1 cellular context compared by ENCODE assay signal in genomic region chr4:39641451-39641850, GRCh38.
TF ChIP-seq lines count a peak whose summit lies in the region.

No MANE protein-coding gene starts in this region.

TF ChIP-seq in HepG2, 621 proteins besides CTCF, POLR2A, EP300 and RAD21:
- TF ChIP-seq ZNF18 (CRISPR knock-in tag; IDR thresholded peaks at IDR 0.05; ENCODE audit: insufficient replicate concordance) = no peak
- no peak for TF ChIP-seq ZNF317 (CRISPR knock-in tag; IDR thresholded peaks at IDR 0.05)
- TF ChIP-seq PHF5A (CRISPR knock-in tag; IDR thresholded peaks at IDR 0.05; ENCODE audit: low read depth, unreplicated experiment) = no peak
- TF ChIP-seq FOSL2 (CRISPR knock-in tag; IDR thresholded peaks at IDR 0.05) = no peak
- no peak for TF ChIP-seq FOSL1 (CRISPR knock-in tag; IDR thresholded peaks at IDR 0.05; ENCODE audit: borderline replicate concordance)
- no peak for TF ChIP-seq SP4 (CRISPR knock-in tag; IDR thresholded peaks at IDR 0.05)
- no peak for TF ChIP-seq RFX1 (IDR thresholded peaks at IDR 0.05)
- no peak for TF ChIP-seq ZNF790 (CRISPR knock-in tag; IDR thresholded peaks at IDR 0.05; ENCODE audit: borderline replicate concordance)
- TF ChIP-seq RAD51 (IDR thresholded peaks at IDR 0.05; ENCODE audit: borderline replicate concordance) = no peak
- TF ChIP-seq TIGD3 (CRISPR knock-in tag; IDR thresholded peaks at IDR 0.05; ENCODE audit: borderline replicate concordance) = no peak
- no peak for TF ChIP-seq ZSCAN12 (CRISPR knock-in tag; IDR thresholded peaks at IDR 0.05)
- no peak for TF ChIP-seq ZBTB49 (CRISPR knock-in tag; IDR thresholded peaks at IDR 0.05; ENCODE audit: borderline replicate concordance)
- TF ChIP-seq ZBTB10 (CRISPR knock-in tag; IDR thresholded peaks at IDR 0.05; ENCODE audit: borderline replicate concordance) = no peak
- TF ChIP-seq HHEX (CRISPR knock-in tag; IDR thresholded peaks at IDR 0.05) = no peak
- no peak for TF ChIP-seq HINFP (CRISPR knock-in tag; IDR thresholded peaks at IDR 0.05; ENCODE audit: low read depth)
- TF ChIP-seq ZBTB40 (IDR thresholded peaks at IDR 0.05) = no peak
- no peak for TF ChIP-seq ZBTB40 (CRISPR knock-in tag; IDR thresholded peaks at IDR 0.05)
- TF ChIP-seq FOXC1 (CRISPR knock-in tag; IDR thresholded peaks at IDR 0.05; ENCODE audit: borderline replicate concordance) = no peak
- TF ChIP-seq FOXO1 (CRISPR knock-in tag; IDR thresholded peaks at IDR 0.05) = no peak
- TF ChIP-seq ZNF281 (CRISPR knock-in tag; IDR thresholded peaks at IDR 0.05; ENCODE audit: borderline replicate concordance) = no peak
